In the genomic region with DNA sequence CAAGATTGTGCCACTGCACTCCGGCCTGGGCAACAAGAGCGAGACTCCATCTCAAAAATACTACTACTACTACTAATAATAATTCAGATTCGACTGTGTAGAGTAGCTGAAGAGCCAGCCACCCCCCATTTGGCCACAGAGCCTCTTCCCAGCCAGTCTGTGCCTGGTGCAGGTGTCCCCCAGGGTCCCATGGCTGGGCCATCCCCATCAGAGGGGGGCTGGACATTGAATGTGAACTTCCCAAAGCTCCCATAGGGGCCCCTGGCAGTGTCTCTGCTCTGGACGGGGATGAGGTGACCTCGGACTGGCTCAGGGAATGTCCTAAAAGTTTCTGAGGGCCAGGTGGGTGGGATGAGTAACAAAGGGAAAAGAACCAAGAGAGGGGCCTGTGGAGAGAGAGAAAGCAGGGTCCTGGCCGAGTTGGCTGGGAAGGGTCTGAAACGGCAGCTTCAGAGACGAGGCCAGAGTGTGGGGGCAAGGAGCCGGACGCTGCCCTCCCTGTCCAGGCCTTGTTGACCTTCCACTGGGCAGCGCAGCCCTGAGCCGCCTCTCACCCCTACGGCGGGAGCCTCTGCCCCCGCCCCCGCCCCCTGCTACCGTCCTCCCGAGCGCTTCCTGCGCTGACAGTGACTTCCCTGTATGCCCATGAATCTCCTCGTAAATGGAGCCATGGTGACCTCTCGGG, we compare ENCODE assay signal across 26 cellular contexts. TPM values are rescaled to one million over a fixed set of nuclear protein-coding genes. Genes with fewer than 3 reads are reported as not detected.
DNase-seq lines count a peak whose midpoint lies in the region; ATAC-seq and TF ChIP-seq lines count a peak whose summit lies in the region.
"Had no signal": no experiment of that assay in that cellular context is flagged by ENCODE, and none has a peak within 500 bp of the region (broad histone marks: within the 10 kb centered on the region; RNA-seq: fewer than 3 reads in every experiment).

No MANE protein-coding gene starts in this region.

- no CpG with 5 or more reads among the region's 22 CpGs for WGBS in mesendoderm (ENCODE audit: extremely low coverage, insufficient coverage, low lambda C conversion rate)

- H3K4me1 Mint-ChIP-seq in Caco-2 (ENCODE audit: low read depth, unreplicated experiment) (no peaks in the 10 kb centered on the region), glutamatergic neuron (ENCODE audit: low read depth, unreplicated experiment) (peaks cover 10% of the 10 kb centered on the region)

- H3K27ac Mint-ChIP-seq in Caco-2 (ENCODE audit: unreplicated experiment) (peak overlapping the region; percentile 25), glutamatergic neuron (ENCODE audit: unreplicated experiment) (no peak overlapping the region)

- DNase-seq in Caco-2, result no peak
- peak; percentile 79 for DNase-seq in RWPE2 (ENCODE audit: low spot score)
- peak; percentile 8 for DNase-seq in glutamatergic neuron
- DNase-seq in lower lobe of right lung, result peak; percentile 26
- no peak for DNase-seq in UCSD-AML1 (lab: John Stamatoyannopoulos, UW; ENCODE audit: unreplicated experiment)
- no peak for DNase-seq in mesendoderm
- DNase-seq in H4 (ENCODE audit: low spot score), result no peak
- DNase-seq in NCI-H748 treated with DMSO at 0.1 percent for 48 hours (lab: John Stamatoyannopoulos, UW), result no peak
- DNase-seq: C1 segment of cervical spinal cord; CD4-positive, alpha-beta memory T cell; COR-L47; DMS79; EL; GDM1; KG1; MG63; NCI-H1105 treated with DMSO at 0.1 percent for 48 hours; NCI-H146; NCI-H2029; NCI-H446 treated with DMSO at 0.1 percent for 48 hours; NCI-H526; PC-9; SIG-M5 had no signal

- no peak for ATAC-seq in RWPE2 (ENCODE audit: low read depth)
- no peak for ATAC-seq in lower lobe of right lung
- ATAC-seq: GM12878, GM23338 had no signal

- CTCF ChIA-PET in Caco-2 (lab: Charles Lee), result no interaction called here

- peaks cover 6% of the 10 kb centered on the region for H3K27me3 Mint-ChIP-seq in Caco-2 (ENCODE audit: insufficient read depth, unreplicated experiment)
- peaks cover 28% of the 10 kb centered on the region for H3K27me3 Mint-ChIP-seq in glutamatergic neuron (ENCODE audit: unreplicated experiment)

- H2BK120ac ChIP-seq in mesendoderm (ENCODE audit: low read depth, low read length), result no peak overlapping the region

- POLR2A ChIA-PET in Caco-2 (lab: Charles Lee), result no interaction called here

- H3K23ac ChIP-seq in mesendoderm (ENCODE audit: low read length), result no peak overlapping the region

- H3K9me3 ChIP-seq in Caco-2 (peaks cover 10% of the 10 kb centered on the region), RWPE2 (ENCODE audit: severe bottlenecking) (no peaks in the 10 kb centered on the region), lower lobe of right lung (no peaks in the 10 kb centered on the region)
- H3K9me3 ChIP-seq: HAP-1, MG63 had no signal

- no peak overlapping the region for H3K4me2 ChIP-seq in mesendoderm (ENCODE audit: low read length)
- H3K4me2 ChIP-seq: GM23338, PC-9 had no signal

- H3K27me3 ChIP-seq in Caco-2 (replicated peaks; ENCODE audit: control insufficient read depth, insufficient read depth, low read length) (no peaks in the 10 kb centered on the region), RWPE2 (ENCODE audit: insufficient read depth, poor library complexity, severe bottlenecking) (no peaks in the 10 kb centered on the region), lower lobe of right lung (ENCODE audit: low read depth) (no peaks in the 10 kb centered on the region), mesendoderm (ENCODE audit: insufficient read depth, low read length, poor library complexity) (no peaks in the 10 kb centered on the region)
- H3K27me3 ChIP-seq: MG63 had no signal

- H2BK5ac ChIP-seq in mesendoderm (ENCODE audit: low read length), result no peak overlapping the region

- no peak overlapping the region for H3K56ac ChIP-seq in mesendoderm (ENCODE audit: low read length)

- H3K36me3 Mint-ChIP-seq in Caco-2 (ENCODE audit: insufficient read depth, unreplicated experiment), result no peaks in the 10 kb centered on the region
- peaks cover 13% of the 10 kb centered on the region for H3K36me3 Mint-ChIP-seq in glutamatergic neuron (ENCODE audit: unreplicated experiment)
- H3K36me3 Mint-ChIP-seq: CD4-positive, alpha-beta memory T cell had no signal

- H3K79me2 ChIP-seq in mesendoderm (ENCODE audit: control insufficient read depth, insufficient read depth, low read length), result no peaks in the 10 kb centered on the region

- no peak overlapping the region for H4K5ac ChIP-seq in mesendoderm (ENCODE audit: low read length)

- TF ChIP-seq CTCF in Caco-2 (IDR thresholded peaks at IDR 0.05; ENCODE audit: insufficient read depth in 1 of 2, low read depth in 1 of 2, low read length in 1 of 2, severe bottlenecking in 1 of 2, unreplicated experiment in 1 of 2) (no peak), RWPE2 (IDR thresholded peaks at IDR 0.05; ENCODE audit: poor library complexity, severe bottlenecking) (no peak), glutamatergic neuron (IDR thresholded peaks at IDR 0.05; ENCODE audit: partially characterized antibody, unreplicated experiment) (no peak), lower lobe of right lung (IDR thresholded peaks at IDR 0.05) (no peak)

- H4K8ac ChIP-seq in mesendoderm (ENCODE audit: low read depth, low read length), result no peak overlapping the region

- no peak overlapping the region for H2AK5ac ChIP-seq in mesendoderm (ENCODE audit: low read length)

- no peak overlapping the region for H3K4me3 ChIP-seq in Caco-2 (ENCODE audit: low read depth, low read length)
- no peak overlapping the region for H3K4me3 ChIP-seq in RWPE2 (ENCODE audit: severe bottlenecking)
- H3K4me3 ChIP-seq in lower lobe of right lung, result no peak overlapping the region
- H3K4me3 ChIP-seq in mesendoderm (ENCODE audit: low read length), result no peak overlapping the region
- H3K4me3 ChIP-seq: GM12878, GM23338, HAP-1, MG63, PC-9 had no signal

- no TSS peak for BruUV-seq in Caco-2 (replicated peaks; lab: Mats Ljungman, UMichigan)

- H3K4me3 Mint-ChIP-seq in Caco-2 (ENCODE audit: unreplicated experiment), result no peak overlapping the region
- no peak overlapping the region for H3K4me3 Mint-ChIP-seq in glutamatergic neuron (ENCODE audit: unreplicated experiment)
- H3K4me3 Mint-ChIP-seq: CD4-positive, alpha-beta memory T cell; GM23338 had no signal

- H3K9me3 Mint-ChIP-seq in Caco-2 (ENCODE audit: unreplicated experiment) (peaks cover 17% of the 10 kb centered on the region), glutamatergic neuron (ENCODE audit: unreplicated experiment) (peaks cover 23% of the 10 kb centered on the region)
- H3K9me3 Mint-ChIP-seq: CD4-positive, alpha-beta memory T cell had no signal

- H3K18ac ChIP-seq in mesendoderm (ENCODE audit: low read length), result no peak overlapping the region

- intact Hi-C loops in Caco-2 (cut with micrococcal nuclease; ENCODE audit: unreplicated experiment), result no loop called here
- intact Hi-C loops in lower lobe of right lung (cut with DNase I), result no loop called here

- H3K9ac ChIP-seq in mesendoderm (ENCODE audit: low read length), result no peak overlapping the region

- H3K36me3 ChIP-seq in Caco-2 (ENCODE audit: control insufficient read depth, insufficient read depth, low read length), result no peaks in the 10 kb centered on the region
- H3K36me3 ChIP-seq in RWPE2 (ENCODE audit: low read depth), result no peaks in the 10 kb centered on the region
- no peaks in the 10 kb centered on the region for H3K36me3 ChIP-seq in lower lobe of right lung
- no peaks in the 10 kb centered on the region for H3K36me3 ChIP-seq in mesendoderm (ENCODE audit: control insufficient read depth, insufficient read depth, low read length)
- H3K36me3 ChIP-seq: HAP-1, MG63 had no signal

- H3K27ac ChIP-seq in RWPE2 (ENCODE audit: poor library complexity, severe bottlenecking), result no peak overlapping the region
- H3K27ac ChIP-seq in lower lobe of right lung, result no peak overlapping the region
- H3K27ac ChIP-seq in mesendoderm (ENCODE audit: low read depth, low read length), result no peak overlapping the region
- H3K27ac ChIP-seq: PC-9 had no signal

- H3K4me1 ChIP-seq in Caco-2 (peaks cover 5% of the 10 kb centered on the region; the same call in 1 of the 2 replicates), RWPE2 (ENCODE audit: insufficient read depth, poor library complexity, severe bottlenecking) (no peaks in the 10 kb centered on the region), lower lobe of right lung (no peaks in the 10 kb centered on the region), mesendoderm (ENCODE audit: control insufficient read depth, low read depth, low read length) (no peaks in the 10 kb centered on the region)
- H3K4me1 ChIP-seq: HAP-1 had no signal

- no peak overlapping the region for H2BK15ac ChIP-seq in mesendoderm (replicated peaks; ENCODE audit: low read depth)

- no peak overlapping the region for H3K4ac ChIP-seq in mesendoderm (ENCODE audit: low read depth, low read length)

- no peaks in the 10 kb centered on the region for H3K79me1 ChIP-seq in mesendoderm (ENCODE audit: low read length)

RNA-seq across cellular contexts. Expression of a gene that starts 24.9 kb away (rescaled TPM):
- total RNA-seq in Caco-2 (2022) (79.5 and 101 TPM in 2 replicates), glutamatergic neuron (ENCODE audit: unreplicated experiment) (82.4 TPM), lower lobe of right lung (65.8 TPM)
- polyA plus RNA-seq in mesendoderm (2013, experiment 1 of 2), result 26.7 TPM
- 25.1 TPM for polyA plus RNA-seq in mesendoderm (2013, experiment 2 of 2)
- 23.7 and 25.5 TPM in 2 replicates for total RNA-seq in H4 (2014; rRNA removed; shearing (Covaris generic))

Comparison
In these comparisons a context has a peak if more than half of its experiments do, and no peak if none do; other contexts are left out.
1. DNase-seq: peak in RWPE2 (single experiment), glutamatergic neuron (single experiment) and lower lobe of right lung (single experiment); none in Caco-2 (0 of 2), UCSD-AML1 (single experiment), mesendoderm (single experiment), H4 (single experiment) and NCI-H748 treated with DMSO at 0.1 percent for 48 hours (single experiment).